In genomic region chr2:28752608-28752984, GRCh38 we compare ENCODE assay signal across 8 cellular contexts. TPM values are rescaled to one million over a fixed set of nuclear protein-coding genes. Genes with fewer than 3 reads are reported as not detected.
DNase-seq lines count a peak whose midpoint lies in the region; FAIRE-seq and TF ChIP-seq lines count a peak whose summit lies in the region.

No MANE protein-coding gene starts in this region.

- H3K27ac Mint-ChIP-seq in CD14-positive monocyte (peak overlapping the region; percentile 96 to 99 (median 98)), chondrocyte (ENCODE audit: unreplicated experiment) (peak overlapping the region; percentile 98)

- CTCF ChIA-PET in HEK293T (lab: Yijun Ruan, JAX) = no interaction called here

- no peaks in the 10 kb centered on the region for H3K36me3 ChIP-seq in KMS-11 (ENCODE audit: insufficient read depth)
- H3K36me3 ChIP-seq in muscle layer of colon (ENCODE audit: insufficient read depth, low read length) = no peaks in the 10 kb centered on the region

- no peaks in the 10 kb centered on the region for H3K9me3 ChIP-seq in muscle layer of colon (ENCODE audit: low read length)

- H3K4me3 Mint-ChIP-seq in CD14-positive monocyte (peak overlapping the region; percentile 91 to 99), chondrocyte (ENCODE audit: unreplicated experiment) (peak overlapping the region; percentile 90)

- TF ChIP-seq CTCF in CD14-positive monocyte (IDR thresholded peaks at IDR 0.05) = no peak
- TF ChIP-seq CTCF in KMS-11 (conservative IDR thresholded peaks at IDR 0.05; ENCODE audit: low read depth, low read length) = no peak
- TF ChIP-seq CTCF in chondrocyte (IDR thresholded peaks at IDR 0.05) = no peak

- peak overlapping the region; percentile 36; the same call in 1 of the 2 replicates for H2AFZ ChIP-seq in KMS-11 (ENCODE audit: low read depth)

- intact Hi-C loops in CD14-positive monocyte (cut with micrococcal nuclease) = loop anchor here (5.0 to 10.0 kb wide), 4 partner anchors 130 to 185 kb away; no protein-coding TSS in a partner anchor

- H3K27ac ChIP-seq in KMS-11 = peak overlapping the region; percentile 99
- H3K27ac ChIP-seq in muscle layer of colon (ENCODE audit: low read depth, low read length) = peak overlapping the region; percentile 99

- POLR2A ChIA-PET in HEK293T (lab: Yijun Ruan, JAX) = interaction anchor here (0.6 to 2.4 kb wide), 20 partner anchors 11 to 203 kb away, joined by 3 to 16 read pairs (median 5); no protein-coding TSS in a partner anchor

- peaks cover 18 to 23% of the 10 kb centered on the region in 2 donors for H3K36me3 Mint-ChIP-seq in CD14-positive monocyte
- peaks cover 10% of the 10 kb centered on the region for H3K36me3 Mint-ChIP-seq in chondrocyte (ENCODE audit: low read depth)

- H3K4me1 ChIP-seq in KMS-11 (ENCODE audit: low read depth, poor library complexity, severe bottlenecking) = peaks cover 64% of the 10 kb centered on the region
- H3K4me1 ChIP-seq in muscle layer of colon (ENCODE audit: insufficient read depth, low read length) = peaks cover 43% of the 10 kb centered on the region

- DNase-seq in CD14-positive monocyte (ENCODE audit: low spot score) = no peak
- no peak for DNase-seq in chondrocyte (ENCODE audit: low spot score)
- no peak for DNase-seq in HEK293T (ENCODE audit: extremely low spot score)
- no peak for DNase-seq in HTR-8/SVneo (ENCODE audit: insufficient read length, low spot score)
- DNase-seq in GF-D8 (lab: John Stamatoyannopoulos, UW) = no peak
- DNase-seq in amniotic stem cell (lab: John Stamatoyannopoulos, UW) = no peak

- H3K9me3 Mint-ChIP-seq in CD14-positive monocyte (no peaks in the 10 kb centered on the region), chondrocyte (ENCODE audit: low read depth) (no peaks in the 10 kb centered on the region)

- H3K4me2 ChIP-seq in KMS-11 = peak overlapping the region; percentile 59

- H4K20me1 ChIP-seq in KMS-11 (ENCODE audit: insufficient read depth) = peaks cover 34% of the 10 kb centered on the region

- H3K9ac ChIP-seq in KMS-11 (peak overlapping the region; percentile 97), muscle layer of colon (ENCODE audit: low read length) (peak overlapping the region; percentile 79)

- peaks cover 48% of the 10 kb centered on the region for H3K4me1 Mint-ChIP-seq in CD14-positive monocyte
- peaks cover 59% of the 10 kb centered on the region for H3K4me1 Mint-ChIP-seq in chondrocyte (ENCODE audit: low read depth)

- H3K27me3 Mint-ChIP-seq in CD14-positive monocyte (ENCODE audit: low read depth in 3 of 3) = peaks cover 0 to 2% (median 0%) of the 10 kb centered on the region in 3 donors
- no peaks in the 10 kb centered on the region for H3K27me3 Mint-ChIP-seq in chondrocyte (ENCODE audit: low read depth)

- FAIRE-seq in HTR-8/SVneo (lab: Jason Lieb, UNC) = no peak

- no peaks in the 10 kb centered on the region for H3K27me3 ChIP-seq in KMS-11 (ENCODE audit: insufficient read depth, low read depth)
- H3K27me3 ChIP-seq in muscle layer of colon (ENCODE audit: control insufficient read depth in 1 of 2, insufficient read depth in 2 of 2, low read length in 2 of 2) = no peaks in the 10 kb centered on the region

- peaks cover 72% of the 10 kb centered on the region for H3K79me2 ChIP-seq in KMS-11 (ENCODE audit: insufficient read depth, low read depth)

- peak overlapping the region; percentile 23 for H3K4me3 ChIP-seq in KMS-11 (IDR thresholded peaks at IDR 0.05; ENCODE audit: insufficient read depth, low read depth, low read length)
- H3K4me3 ChIP-seq in muscle layer of colon (ENCODE audit: low read depth in 1 of 2, low read length in 2 of 2) = peak overlapping the region; percentile 86 to 87

TF ChIP-seq in HEK293T, 16 proteins besides CTCF, POLR2A, EP300 and RAD21:
- no peak for TF ChIP-seq HDGF (IDR thresholded peaks at IDR 0.05; ENCODE audit: borderline replicate concordance)
- TF ChIP-seq PKNOX1 (IDR thresholded peaks at IDR 0.05) = no peak
- TF ChIP-seq TARDBP (IDR thresholded peaks at IDR 0.05) = no peak
- no peak for TF ChIP-seq FOXA1 (IDR thresholded peaks at IDR 0.05)
- TF ChIP-seq ARNT (IDR thresholded peaks at IDR 0.05) = no peak
- no peak for TF ChIP-seq SUZ12 (IDR thresholded peaks at IDR 0.05)
- no peak for TF ChIP-seq FOXK2 (IDR thresholded peaks at IDR 0.05)
- no peak for TF ChIP-seq BHLHE40 (IDR thresholded peaks at IDR 0.05; ENCODE audit: borderline replicate concordance)
- no peak for TF ChIP-seq ZNF384 (IDR thresholded peaks at IDR 0.05)
- no peak for TF ChIP-seq LEF1 (IDR thresholded peaks at IDR 0.05; ENCODE audit: borderline replicate concordance)
- no peak for TF ChIP-seq ELF4 (IDR thresholded peaks at IDR 0.05)
- no peak for TF ChIP-seq NFRKB (IDR thresholded peaks at IDR 0.05)
- no peak for TF ChIP-seq CTBP1 (IDR thresholded peaks at IDR 0.05; ENCODE audit: borderline replicate concordance)
- no peak for TF ChIP-seq L3MBTL2 (conservative IDR thresholded peaks at IDR 0.05)
- no peak for TF ChIP-seq FOXM1 (IDR thresholded peaks at IDR 0.05; ENCODE audit: borderline replicate concordance)
- no peak for TF ChIP-seq SP1 (IDR thresholded peaks at IDR 0.05)

RNA-seq across cellular contexts. Expression of gene PPP1CB, which starts 1.0 kb away (rescaled TPM):
- 100 to 1,000 TPM in 1 of 2 donors, 10 to 100 TPM in 1; 69.4 to 142 TPM for polyA plus RNA-seq in CD14-positive monocyte
- total RNA-seq in chondrocyte = 440 to 474 TPM (median 447 TPM) in 3 replicates

RNA-seq across cellular contexts. Expression of gene SPDYA, which starts 58.0 kb away (rescaled TPM):
- not detected for polyA plus RNA-seq in CD14-positive monocyte
- 1.6 to 3.4 TPM (median 1.6 TPM) in 3 replicates for total RNA-seq in chondrocyte
